35 cellular contexts compared by ENCODE assay signal in the genomic region with DNA sequence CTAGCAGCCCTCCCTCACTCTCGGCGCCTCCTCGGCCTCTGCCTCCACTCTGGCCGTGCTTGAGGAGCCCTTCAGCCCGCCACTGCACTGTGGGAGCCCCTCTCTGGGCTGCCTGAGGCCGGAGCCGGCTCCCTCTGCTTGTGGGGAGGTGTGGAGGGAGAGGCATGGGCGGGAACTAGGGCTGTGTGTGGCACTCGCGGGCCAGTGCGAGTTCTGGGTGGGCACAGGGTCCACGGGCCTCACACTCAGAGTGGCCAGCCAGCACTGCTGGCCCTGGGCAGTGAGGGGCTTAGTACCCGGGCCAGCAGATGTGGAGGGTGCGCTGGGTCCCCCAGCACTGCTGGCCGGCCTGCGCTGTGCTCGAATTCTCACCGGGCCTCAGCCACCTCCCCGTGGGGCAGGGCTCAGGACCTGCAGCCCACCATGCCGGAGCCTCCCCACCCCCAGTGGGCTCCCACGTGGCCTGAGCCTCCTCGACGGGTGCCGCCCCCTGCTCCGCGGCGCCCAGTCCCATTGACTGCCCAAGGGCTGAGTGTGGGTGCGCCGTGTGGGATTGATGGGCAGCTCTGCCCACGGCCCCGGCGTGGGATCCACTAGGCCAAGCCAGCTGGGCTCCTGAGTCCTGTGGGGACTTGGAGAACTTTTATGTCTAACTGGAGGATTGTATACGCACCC.
"Had no signal": no experiment of that assay in that cellular context is flagged by ENCODE, and none has a peak within 500 bp of the region (broad histone marks: within the 10 kb centered on the region; RNA-seq: fewer than 3 reads in every experiment).

No MANE protein-coding gene starts in this region.

- H3K27ac ChIP-seq: adrenal gland, ascending aorta, breast epithelium, cardiac muscle cell, colonic mucosa, epithelial cell of prostate, WERI-Rb-1 had no signal

- H3K27me3 Mint-ChIP-seq: activated naive CD4-positive, alpha-beta T cell treated with anti-CD3 and anti-CD28 coated beads, Interleukin-2, amount 50 U/mL, for 24 hours; brain had no signal

- H3K4me3 Mint-ChIP-seq: activated CD4-positive, alpha-beta memory T cell treated with anti-CD3 and anti-CD28 coated beads for 36 hours; activated CD4-positive, alpha-beta T cell treated with anti-CD3 and anti-CD28 coated beads for 36 hours; activated CD4-positive, alpha-beta T cell treated with anti-CD3 and anti-CD28 coated beads, Interleukin-2, amount 10 ng/mL, durations not matched to agents 24 days and 14 days; activated CD8-positive, alpha-beta T cell treated with anti-CD3 and anti-CD28 coated beads, Interleukin-2, amount 10 ng/mL, durations not matched to agents 7 days and 5 days; activated naive CD4-positive, alpha-beta T cell treated with anti-CD3 and anti-CD28 coated beads for 36 hours; activated naive CD4-positive, alpha-beta T cell treated with anti-CD3 and anti-CD28 coated beads, Interleukin-2, amount 50 U/mL, for 24 hours; activated naive CD8-positive, alpha-beta T cell treated with anti-CD3 and anti-CD28 coated beads for 36 hours; activated naive CD8-positive, alpha-beta T cell treated with anti-CD3 and anti-CD28 coated beads, Interleukin-2, amount 50 U/mL, for 24 hours; activated T-cell treated with anti-CD3 and anti-CD28 coated beads, Interleukin-2, amount 50 U/mL, for 24 hours; activated T-cell treated with anti-CD3 and anti-CD28 coated beads, Interleukin-2, amount 50 U/mL, for 72 hours; brain; T-helper 17 cell; T-helper 2 cell treated with Interferon-gamma antibody and Interleukin-4, amounts not matched to agents 5 μg/mL and 100 μg/mL, for 36 hours had no signal

- DNase-seq: activated CD4-positive, alpha-beta memory T cell treated with anti-CD3 and anti-CD28 coated beads for 36 hours; activated CD4-positive, alpha-beta T cell treated with anti-CD3 and anti-CD28 coated beads for 36 hours; activated CD4-positive, alpha-beta T cell treated with anti-CD3 and anti-CD28 coated beads, Interleukin-2, amount 10 ng/mL, durations not matched to agents 24 days and 14 days; activated CD4-positive, CD25-positive, alpha-beta regulatory T cell; activated CD4-positive, CD25-positive, alpha-beta regulatory T cell treated with anti-CD3 and anti-CD28 coated beads, Interleukin-2, amount 50 U/mL, for 72 hours; activated CD8-positive, alpha-beta memory T cell treated with anti-CD3 and anti-CD28 coated beads, Interleukin-2, amount 50 U/mL, for 48 hours; activated CD8-positive, alpha-beta T cell treated with anti-CD3 and anti-CD28 coated beads, Interleukin-2, amount 10 ng/mL, durations not matched to agents 7 days and 5 days; activated naive CD4-positive, alpha-beta T cell treated with anti-CD3 and anti-CD28 coated beads for 36 hours; activated naive CD8-positive, alpha-beta T cell treated with anti-CD3 and anti-CD28 coated beads for 36 hours; activated naive CD8-positive, alpha-beta T cell treated with anti-CD3 and anti-CD28 coated beads, Interleukin-2, amount 50 U/mL, for 24 hours; activated T-cell treated with anti-CD3 and anti-CD28 coated beads for 4 hours; activated T-cell treated with anti-CD3 and anti-CD28 coated beads, Interleukin-2, amount 50 U/mL, for 24 hours; activated T-cell treated with anti-CD3 and anti-CD28 coated beads, Interleukin-2, amount 50 U/mL, for 72 hours; adrenal gland; amygdala; central memory CD4-positive, alpha-beta T cell; cerebellar nuclear complex; colonic mucosa; effector CD8-positive, alpha-beta T cell; foreskin fibroblast; head of caudate nucleus; T-helper 1 cell; T-helper 17 cell; T1000; WERI-Rb-1 had no signal

- H3K27me3 ChIP-seq: adrenal gland, ascending aorta, breast epithelium, cardiac muscle cell, colonic mucosa had no signal

- H3K36me3 Mint-ChIP-seq: activated CD4-positive, alpha-beta memory T cell treated with anti-CD3 and anti-CD28 coated beads for 36 hours; activated naive CD4-positive, alpha-beta T cell treated with anti-CD3 and anti-CD28 coated beads, Interleukin-2, amount 50 U/mL, for 24 hours; activated naive CD8-positive, alpha-beta T cell treated with anti-CD3 and anti-CD28 coated beads for 36 hours had no signal

- H3K27ac Mint-ChIP-seq: activated CD4-positive, alpha-beta memory T cell treated with anti-CD3 and anti-CD28 coated beads for 36 hours; activated CD4-positive, alpha-beta T cell treated with anti-CD3 and anti-CD28 coated beads for 36 hours; activated CD4-positive, alpha-beta T cell treated with anti-CD3 and anti-CD28 coated beads, Interleukin-2, amount 10 ng/mL, durations not matched to agents 24 days and 14 days; activated CD8-positive, alpha-beta T cell treated with anti-CD3 and anti-CD28 coated beads, Interleukin-2, amount 10 ng/mL, durations not matched to agents 7 days and 5 days; activated naive CD4-positive, alpha-beta T cell treated with anti-CD3 and anti-CD28 coated beads for 36 hours; activated naive CD4-positive, alpha-beta T cell treated with anti-CD3 and anti-CD28 coated beads, Interleukin-2, amount 50 U/mL, for 24 hours; activated naive CD8-positive, alpha-beta T cell treated with anti-CD3 and anti-CD28 coated beads for 36 hours; activated naive CD8-positive, alpha-beta T cell treated with anti-CD3 and anti-CD28 coated beads, Interleukin-2, amount 50 U/mL, for 24 hours; activated T-cell treated with anti-CD3 and anti-CD28 coated beads, Interleukin-2, amount 50 U/mL, for 24 hours; activated T-cell treated with anti-CD3 and anti-CD28 coated beads, Interleukin-2, amount 50 U/mL, for 72 hours; brain; T-helper 17 cell; T-helper 2 cell treated with Interferon-gamma antibody and Interleukin-4, amounts not matched to agents 5 μg/mL and 100 μg/mL, for 36 hours had no signal

- H3K4me3 ChIP-seq: adrenal gland, ascending aorta, breast epithelium, cardiac muscle cell, colonic mucosa had no signal

- ATAC-seq: activated CD4-positive, alpha-beta T cell treated with anti-CD3 and anti-CD28 coated beads for 36 hours; activated CD8-positive, alpha-beta T cell treated with anti-CD3 and anti-CD28 coated beads, Interleukin-2, amount 10 ng/mL, durations not matched to agents 7 days and 5 days; activated naive CD8-positive, alpha-beta T cell treated with anti-CD3 and anti-CD28 coated beads, Interleukin-2, amount 50 U/mL, for 24 hours; T-helper 17 cell had no signal

- FAIRE-seq: endometrium, endothelial cell of umbilical vein, frontal cortex had no signal

- H3K9me3 ChIP-seq: adrenal gland, ascending aorta, breast epithelium, colonic mucosa had no signal

- H3K4me1 Mint-ChIP-seq: activated CD4-positive, alpha-beta T cell treated with anti-CD3 and anti-CD28 coated beads for 36 hours; activated CD4-positive, alpha-beta T cell treated with anti-CD3 and anti-CD28 coated beads, Interleukin-2, amount 10 ng/mL, durations not matched to agents 24 days and 14 days; activated naive CD4-positive, alpha-beta T cell treated with anti-CD3 and anti-CD28 coated beads, Interleukin-2, amount 50 U/mL, for 24 hours; activated naive CD8-positive, alpha-beta T cell treated with anti-CD3 and anti-CD28 coated beads for 36 hours; activated naive CD8-positive, alpha-beta T cell treated with anti-CD3 and anti-CD28 coated beads, Interleukin-2, amount 50 U/mL, for 24 hours; T-helper 17 cell had no signal

- H3K9me3 Mint-ChIP-seq: activated CD4-positive, alpha-beta memory T cell treated with anti-CD3 and anti-CD28 coated beads for 36 hours; activated CD4-positive, alpha-beta T cell treated with anti-CD3 and anti-CD28 coated beads, Interleukin-2, amount 10 ng/mL, durations not matched to agents 24 days and 14 days; activated naive CD4-positive, alpha-beta T cell treated with anti-CD3 and anti-CD28 coated beads for 36 hours; activated naive CD4-positive, alpha-beta T cell treated with anti-CD3 and anti-CD28 coated beads, Interleukin-2, amount 50 U/mL, for 24 hours; activated naive CD8-positive, alpha-beta T cell treated with anti-CD3 and anti-CD28 coated beads for 36 hours; activated naive CD8-positive, alpha-beta T cell treated with anti-CD3 and anti-CD28 coated beads, Interleukin-2, amount 50 U/mL, for 24 hours; activated T-cell treated with anti-CD3 and anti-CD28 coated beads, Interleukin-2, amount 50 U/mL, for 24 hours; activated T-cell treated with anti-CD3 and anti-CD28 coated beads, Interleukin-2, amount 50 U/mL, for 72 hours; T-helper 2 cell treated with Interferon-gamma antibody and Interleukin-4, amounts not matched to agents 5 μg/mL and 100 μg/mL, for 36 hours had no signal

- H3K36me3 ChIP-seq: adrenal gland, ascending aorta, breast epithelium, cardiac muscle cell, colonic mucosa, WERI-Rb-1 had no signal

- H3K4me1 ChIP-seq: adrenal gland, ascending aorta, breast epithelium, colonic mucosa had no signal
